Comparison of ENCODE assay signal across 8 cellular contexts in genomic region chr2:138504546-138505239, GRCh38. TPM values are rescaled to one million over a fixed set of nuclear protein-coding genes. Genes with fewer than 3 reads are reported as not detected.
DNase-seq lines count a peak whose midpoint lies in the region; ATAC-seq lines count a peak whose summit lies in the region.

No MANE protein-coding gene starts in this region.

- ATAC-seq in HG03175 (IDR thresholded peaks at IDR 0.05; ENCODE audit: unreplicated experiment) (peak; percentile 42), HG03457 (IDR thresholded peaks at IDR 0.05; ENCODE audit: unreplicated experiment) (no peak), HG03045 (IDR thresholded peaks at IDR 0.05; ENCODE audit: unreplicated experiment) (no peak)
- peak; percentile 39 to 55 for ATAC-seq in stimulated activated naive B cell treated with anti-CD40 and anti-IgM and Interleukin-4, amounts not matched to agents 10 μg/mL and 1 μg/mL and 100 μg/mL, for 72 hours (replicated peaks)

- peaks cover 8% of the 10 kb centered on the region for H3K36me3 Mint-ChIP-seq in activated CD4-positive, alpha-beta memory T cell treated with anti-CD3 and anti-CD28 coated beads for 36 hours
- H3K36me3 Mint-ChIP-seq in activated CD4-positive, alpha-beta memory T cell treated with anti-CD3 and anti-CD28 coated beads, Interleukin-2, amount 10 ng/mL, durations not matched to agents 7 days and 5 days (ENCODE audit: low read depth) = peaks cover 25% of the 10 kb centered on the region
- peaks cover 6% of the 10 kb centered on the region for H3K36me3 Mint-ChIP-seq in activated T-helper 2 cell treated with anti-CD3 and anti-CD28 coated beads, Interferon-gamma antibody, Interleukin-2, Interleukin-4, amounts not matched to agents 10 μg/mL and 5 μg/mL and 100 μg/mL, durations not matched to agents 14 hours and 24 hours and 36 hours (ENCODE audit: low read depth)
- peaks cover 15% of the 10 kb centered on the region in 2 donors for H3K36me3 Mint-ChIP-seq in stimulated activated naive B cell treated with anti-CD40 and anti-IgM and Interleukin-4, amounts not matched to agents 10 μg/mL and 1 μg/mL and 100 μg/mL, for 72 hours

- no peak overlapping the region for H3K27ac Mint-ChIP-seq in activated CD4-positive, alpha-beta memory T cell treated with anti-CD3 and anti-CD28 coated beads for 36 hours
- H3K27ac Mint-ChIP-seq in activated CD4-positive, alpha-beta memory T cell treated with anti-CD3 and anti-CD28 coated beads, Interleukin-2, amount 10 ng/mL, durations not matched to agents 7 days and 5 days = no peak overlapping the region
- no peak overlapping the region for H3K27ac Mint-ChIP-seq in activated T-helper 2 cell treated with anti-CD3 and anti-CD28 coated beads, Interferon-gamma antibody, Interleukin-2, Interleukin-4, amounts not matched to agents 10 μg/mL and 5 μg/mL and 100 μg/mL, durations not matched to agents 14 hours and 24 hours and 36 hours
- peak overlapping the region; percentile 37 for H3K27ac Mint-ChIP-seq in stimulated activated naive B cell treated with anti-CD40 and anti-IgM and Interleukin-4, amounts not matched to agents 10 μg/mL and 1 μg/mL and 100 μg/mL, for 72 hours

- no peaks in the 10 kb centered on the region for H3K9me3 Mint-ChIP-seq in activated CD4-positive, alpha-beta memory T cell treated with anti-CD3 and anti-CD28 coated beads for 36 hours
- H3K9me3 Mint-ChIP-seq in activated CD4-positive, alpha-beta memory T cell treated with anti-CD3 and anti-CD28 coated beads, Interleukin-2, amount 10 ng/mL, durations not matched to agents 7 days and 5 days = no peaks in the 10 kb centered on the region
- H3K9me3 Mint-ChIP-seq in activated T-helper 2 cell treated with anti-CD3 and anti-CD28 coated beads, Interferon-gamma antibody, Interleukin-2, Interleukin-4, amounts not matched to agents 10 μg/mL and 5 μg/mL and 100 μg/mL, durations not matched to agents 14 hours and 24 hours and 36 hours = no peaks in the 10 kb centered on the region
- H3K9me3 Mint-ChIP-seq in stimulated activated naive B cell treated with anti-CD40 and anti-IgM and Interleukin-4, amounts not matched to agents 10 μg/mL and 1 μg/mL and 100 μg/mL, for 72 hours = peaks cover 2% of the 10 kb centered on the region in 2 donors

- DNase-seq in activated CD4-positive, alpha-beta memory T cell treated with anti-CD3 and anti-CD28 coated beads for 36 hours = no peak
- DNase-seq in activated CD4-positive, alpha-beta memory T cell treated with anti-CD3 and anti-CD28 coated beads, Interleukin-2, amount 10 ng/mL, durations not matched to agents 7 days and 5 days = no peak
- no peak for DNase-seq in activated T-helper 2 cell treated with anti-CD3 and anti-CD28 coated beads, Interferon-gamma antibody, Interleukin-2, Interleukin-4, amounts not matched to agents 10 μg/mL and 5 μg/mL and 100 μg/mL, durations not matched to agents 14 hours and 24 hours and 36 hours (ENCODE audit: low spot score)
- DNase-seq in stimulated activated naive B cell treated with anti-CD40 and anti-IgM and Interleukin-4, amounts not matched to agents 10 μg/mL and 1 μg/mL and 100 μg/mL, for 72 hours = no peak
- no peak for DNase-seq in middle frontal gyrus (ENCODE audit: extremely low spot score, low spot score)

- no peaks in the 10 kb centered on the region for H3K27me3 Mint-ChIP-seq in activated CD4-positive, alpha-beta memory T cell treated with anti-CD3 and anti-CD28 coated beads for 36 hours
- no peaks in the 10 kb centered on the region for H3K27me3 Mint-ChIP-seq in activated CD4-positive, alpha-beta memory T cell treated with anti-CD3 and anti-CD28 coated beads, Interleukin-2, amount 10 ng/mL, durations not matched to agents 7 days and 5 days
- peaks cover 18% of the 10 kb centered on the region for H3K27me3 Mint-ChIP-seq in activated T-helper 2 cell treated with anti-CD3 and anti-CD28 coated beads, Interferon-gamma antibody, Interleukin-2, Interleukin-4, amounts not matched to agents 10 μg/mL and 5 μg/mL and 100 μg/mL, durations not matched to agents 14 hours and 24 hours and 36 hours (ENCODE audit: low read depth)
- no peaks in the 10 kb centered on the region for H3K27me3 Mint-ChIP-seq in stimulated activated naive B cell treated with anti-CD40 and anti-IgM and Interleukin-4, amounts not matched to agents 10 μg/mL and 1 μg/mL and 100 μg/mL, for 72 hours

- H3K4me3 Mint-ChIP-seq in activated CD4-positive, alpha-beta memory T cell treated with anti-CD3 and anti-CD28 coated beads for 36 hours = peak overlapping the region; percentile 55
- H3K4me3 Mint-ChIP-seq in activated CD4-positive, alpha-beta memory T cell treated with anti-CD3 and anti-CD28 coated beads, Interleukin-2, amount 10 ng/mL, durations not matched to agents 7 days and 5 days = no peak overlapping the region
- H3K4me3 Mint-ChIP-seq in activated T-helper 2 cell treated with anti-CD3 and anti-CD28 coated beads, Interferon-gamma antibody, Interleukin-2, Interleukin-4, amounts not matched to agents 10 μg/mL and 5 μg/mL and 100 μg/mL, durations not matched to agents 14 hours and 24 hours and 36 hours (ENCODE audit: low read depth) = peak overlapping the region; percentile 96
- H3K4me3 Mint-ChIP-seq in stimulated activated naive B cell treated with anti-CD40 and anti-IgM and Interleukin-4, amounts not matched to agents 10 μg/mL and 1 μg/mL and 100 μg/mL, for 72 hours = peak overlapping the region; percentile 69 to 72

- peaks cover 44% of the 10 kb centered on the region for H3K4me1 Mint-ChIP-seq in activated CD4-positive, alpha-beta memory T cell treated with anti-CD3 and anti-CD28 coated beads for 36 hours (ENCODE audit: low read depth)
- peaks cover 26% of the 10 kb centered on the region for H3K4me1 Mint-ChIP-seq in activated CD4-positive, alpha-beta memory T cell treated with anti-CD3 and anti-CD28 coated beads, Interleukin-2, amount 10 ng/mL, durations not matched to agents 7 days and 5 days
- peaks cover 29% of the 10 kb centered on the region for H3K4me1 Mint-ChIP-seq in activated T-helper 2 cell treated with anti-CD3 and anti-CD28 coated beads, Interferon-gamma antibody, Interleukin-2, Interleukin-4, amounts not matched to agents 10 μg/mL and 5 μg/mL and 100 μg/mL, durations not matched to agents 14 hours and 24 hours and 36 hours (ENCODE audit: low read depth)
- peaks cover 23 to 59% of the 10 kb centered on the region in 2 donors for H3K4me1 Mint-ChIP-seq in stimulated activated naive B cell treated with anti-CD40 and anti-IgM and Interleukin-4, amounts not matched to agents 10 μg/mL and 1 μg/mL and 100 μg/mL, for 72 hours

- POLR2A ChIA-PET in activated CD4-positive, alpha-beta memory T cell treated with anti-CD3 and anti-CD28 coated beads for 36 hours (lab: Charles Lee) = no interaction called here
- POLR2A ChIA-PET in activated CD4-positive, alpha-beta memory T cell treated with anti-CD3 and anti-CD28 coated beads, Interleukin-2, amount 10 ng/mL, durations not matched to agents 7 days and 5 days (lab: Charles Lee) = interaction anchor here (0.7 kb wide), 1 partner anchor 218 kb away, joined by 3 read pairs; no protein-coding TSS in a partner anchor

- intact Hi-C loops in activated CD4-positive, alpha-beta memory T cell treated with anti-CD3 and anti-CD28 coated beads for 36 hours (cut with micrococcal nuclease) = loop anchor here (10.0 kb wide), 1 partner anchor 550 kb away; no protein-coding TSS in a partner anchor
- intact Hi-C loops in activated T-helper 2 cell treated with anti-CD3 and anti-CD28 coated beads, Interferon-gamma antibody, Interleukin-2, Interleukin-4, amounts not matched to agents 10 μg/mL and 5 μg/mL and 100 μg/mL, durations not matched to agents 14 hours and 24 hours and 36 hours (cut with micrococcal nuclease) = no loop called here

- CTCF ChIA-PET in activated CD4-positive, alpha-beta memory T cell treated with anti-CD3 and anti-CD28 coated beads for 36 hours (lab: Charles Lee) = no interaction called here
- CTCF ChIA-PET in activated CD4-positive, alpha-beta memory T cell treated with anti-CD3 and anti-CD28 coated beads, Interleukin-2, amount 10 ng/mL, durations not matched to agents 7 days and 5 days (lab: Charles Lee) = no interaction called here

RNA-seq across cellular contexts. Expression of gene SPOPL, which starts 3.1 kb away (rescaled TPM):
- 10 to 100 TPM; 10.6 to 12.3 TPM for total RNA-seq in activated CD4-positive, alpha-beta memory T cell treated with anti-CD3 and anti-CD28 coated beads for 36 hours
- total RNA-seq in activated CD4-positive, alpha-beta memory T cell treated with anti-CD3 and anti-CD28 coated beads, Interleukin-2, amount 10 ng/mL, durations not matched to agents 7 days and 5 days = 10 to 100 TPM; 16.0 to 16.1 TPM
- total RNA-seq in activated T-helper 2 cell treated with anti-CD3 and anti-CD28 coated beads, Interferon-gamma antibody, Interleukin-2, Interleukin-4, amounts not matched to agents 10 μg/mL and 5 μg/mL and 100 μg/mL, durations not matched to agents 14 hours and 24 hours and 36 hours = 15.1 and 17.0 TPM in 2 replicates

Comparison
In these comparisons a context has a peak if more than half of its experiments do, and no peak if none do; other contexts are left out.
1. ATAC-seq: peak in HG03175 (single experiment) and stimulated activated naive B cell treated with anti-CD40 and anti-IgM and Interleukin-4, amounts not matched to agents 10 μg/mL and 1 μg/mL and 100 μg/mL, for 72 hours (2 of 2); none in HG03457 (single experiment) and HG03045 (single experiment).